8 cellular contexts compared by ENCODE assay signal in the genomic region with DNA sequence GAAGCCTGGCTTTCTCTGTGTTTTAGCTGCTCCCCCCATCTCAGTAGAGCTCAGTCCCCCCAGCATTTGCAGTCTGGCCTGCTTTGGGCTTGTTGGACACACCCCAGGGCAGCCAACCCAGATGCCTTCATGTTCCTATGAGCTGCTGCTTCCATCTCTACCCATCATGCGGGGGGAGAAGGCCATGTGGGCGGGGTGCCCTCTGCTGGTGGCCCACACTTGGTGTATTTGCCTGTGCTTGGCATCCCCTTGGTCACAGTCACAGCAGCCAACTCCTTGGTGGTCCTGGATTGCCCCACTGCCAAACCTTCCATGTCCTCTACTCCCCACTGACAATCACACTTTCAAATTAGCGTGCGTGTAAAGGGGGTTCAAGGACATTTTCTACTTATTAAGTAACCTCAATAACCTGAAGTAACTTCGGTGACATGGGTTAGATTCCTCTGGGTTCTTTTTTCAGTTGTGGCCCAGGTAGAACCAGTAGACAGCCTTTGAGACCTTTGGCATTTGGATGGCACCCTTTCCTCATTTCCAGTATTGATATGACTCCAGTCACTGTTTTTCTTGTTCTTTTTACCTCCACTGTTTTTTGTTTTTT. TPM values are rescaled to one million over a fixed set of nuclear protein-coding genes. Genes with fewer than 3 reads are reported as not detected.
DNase-seq lines count a peak whose midpoint lies in the region; ATAC-seq and TF ChIP-seq lines count a peak whose summit lies in the region.

No MANE protein-coding gene starts in this region.

- H3K4me1 Mint-ChIP-seq in activated CD8-positive, alpha-beta T cell treated with anti-CD3 and anti-CD28 coated beads for 36 hours (ENCODE audit: low read depth), result peaks cover 7% of the 10 kb centered on the region
- H3K4me1 Mint-ChIP-seq in effector memory CD8-positive, alpha-beta T cell (ENCODE audit: low read depth in 2 of 2), result peaks cover 21 to 27% of the 10 kb centered on the region in 2 donors
- peaks cover 21 to 45% of the 10 kb centered on the region in 2 donors for H3K4me1 Mint-ChIP-seq in stimulated activated naive B cell treated with anti-CD40 and anti-IgM and Interleukin-4, amounts not matched to agents 10 μg/mL and 1 μg/mL and 100 μg/mL, for 72 hours

- CTCF ChIA-PET in activated CD8-positive, alpha-beta T cell treated with anti-CD3 and anti-CD28 coated beads for 36 hours (lab: Charles Lee), result interaction anchor here (0.6 to 4.2 kb wide), 41 partner anchors 10 to 696 kb away, joined by 3 to 36 read pairs (median 4); a partner anchor contains a TSS

- POLR2A ChIA-PET in activated CD8-positive, alpha-beta T cell treated with anti-CD3 and anti-CD28 coated beads for 36 hours (lab: Charles Lee), result interaction anchor here (0.8 kb wide), 2 partner anchors 75 to 78 kb away, joined by 3 to 4 read pairs; a partner anchor contains a TSS

- no peak overlapping the region for H3K27ac Mint-ChIP-seq in activated CD8-positive, alpha-beta T cell treated with anti-CD3 and anti-CD28 coated beads for 36 hours
- H3K27ac Mint-ChIP-seq in effector memory CD8-positive, alpha-beta T cell, result peak overlapping the region; percentile 6 to 8
- peak overlapping the region; percentile 2 for H3K27ac Mint-ChIP-seq in stimulated activated naive B cell treated with anti-CD40 and anti-IgM and Interleukin-4, amounts not matched to agents 10 μg/mL and 1 μg/mL and 100 μg/mL, for 72 hours

- intact Hi-C loops in activated CD8-positive, alpha-beta T cell treated with anti-CD3 and anti-CD28 coated beads for 36 hours (cut with micrococcal nuclease), result loop anchor here (5.0 kb wide), 1 partner anchor 41 kb away; a partner anchor contains a TSS

- ATAC-seq in HG03045 (IDR thresholded peaks at IDR 0.05; ENCODE audit: unreplicated experiment), result peak; percentile 83
- ATAC-seq in activated CD8-positive, alpha-beta T cell treated with anti-CD3 and anti-CD28 coated beads for 36 hours, result peak; percentile 100
- peak; percentile 98 for ATAC-seq in effector memory CD8-positive, alpha-beta T cell (replicated peaks)
- ATAC-seq in stimulated activated naive B cell treated with anti-CD40 and anti-IgM and Interleukin-4, amounts not matched to agents 10 μg/mL and 1 μg/mL and 100 μg/mL, for 72 hours (replicated peaks), result peak; percentile 97 to 98

- DNase-seq in NCI-H2227 (lab: John Stamatoyannopoulos, UW; ENCODE audit: unreplicated experiment) (peak; percentile 13), NCI-H2227 treated with DMSO at 0.1 percent for 48 hours (lab: John Stamatoyannopoulos, UW) (no peak), NCI-H774 (lab: John Stamatoyannopoulos, UW) (peak; percentile 2), mucosa of gallbladder (ENCODE audit: low spot score) (peak; percentile 57)
- peak; percentile 92 for DNase-seq in activated CD8-positive, alpha-beta T cell treated with anti-CD3 and anti-CD28 coated beads for 36 hours
- DNase-seq in effector memory CD8-positive, alpha-beta T cell, result peak; percentile 80 to 86 (median 81)
- peak; percentile 64 for DNase-seq in stimulated activated naive B cell treated with anti-CD40 and anti-IgM and Interleukin-4, amounts not matched to agents 10 μg/mL and 1 μg/mL and 100 μg/mL, for 72 hours

- H3K36me3 Mint-ChIP-seq in activated CD8-positive, alpha-beta T cell treated with anti-CD3 and anti-CD28 coated beads for 36 hours (ENCODE audit: low read depth), result no peaks in the 10 kb centered on the region
- H3K36me3 Mint-ChIP-seq in effector memory CD8-positive, alpha-beta T cell (ENCODE audit: insufficient read depth), result no peaks in the 10 kb centered on the region
- no peaks in the 10 kb centered on the region for H3K36me3 Mint-ChIP-seq in stimulated activated naive B cell treated with anti-CD40 and anti-IgM and Interleukin-4, amounts not matched to agents 10 μg/mL and 1 μg/mL and 100 μg/mL, for 72 hours

- no peaks in the 10 kb centered on the region for H3K9me3 Mint-ChIP-seq in activated CD8-positive, alpha-beta T cell treated with anti-CD3 and anti-CD28 coated beads for 36 hours
- H3K9me3 Mint-ChIP-seq in effector memory CD8-positive, alpha-beta T cell, result no peaks in the 10 kb centered on the region
- no peaks in the 10 kb centered on the region for H3K9me3 Mint-ChIP-seq in stimulated activated naive B cell treated with anti-CD40 and anti-IgM and Interleukin-4, amounts not matched to agents 10 μg/mL and 1 μg/mL and 100 μg/mL, for 72 hours

- peak; percentile 68 for TF ChIP-seq CTCF in activated CD8-positive, alpha-beta T cell treated with anti-CD3 and anti-CD28 coated beads for 36 hours (IDR thresholded peaks at IDR 0.05)

- no peak overlapping the region for H3K4me3 Mint-ChIP-seq in activated CD8-positive, alpha-beta T cell treated with anti-CD3 and anti-CD28 coated beads for 36 hours
- H3K4me3 Mint-ChIP-seq in effector memory CD8-positive, alpha-beta T cell, result no peak overlapping the region
- no peak overlapping the region for H3K4me3 Mint-ChIP-seq in stimulated activated naive B cell treated with anti-CD40 and anti-IgM and Interleukin-4, amounts not matched to agents 10 μg/mL and 1 μg/mL and 100 μg/mL, for 72 hours

- H3K27me3 Mint-ChIP-seq in activated CD8-positive, alpha-beta T cell treated with anti-CD3 and anti-CD28 coated beads for 36 hours, result no peaks in the 10 kb centered on the region
- H3K27me3 Mint-ChIP-seq in effector memory CD8-positive, alpha-beta T cell, result no peaks in the 10 kb centered on the region
- H3K27me3 Mint-ChIP-seq in stimulated activated naive B cell treated with anti-CD40 and anti-IgM and Interleukin-4, amounts not matched to agents 10 μg/mL and 1 μg/mL and 100 μg/mL, for 72 hours, result no peaks in the 10 kb centered on the region

RNA-seq across cellular contexts. Expression of a gene that starts 42.8 kb away (rescaled TPM):
- total RNA-seq in activated CD8-positive, alpha-beta T cell treated with anti-CD3 and anti-CD28 coated beads for 36 hours, result 1 to 10 TPM; 3.8 to 3.9 TPM
- 8.9 TPM for total RNA-seq in mucosa of gallbladder
